In genomic region chr6:26576407-26576843, GRCh38 we compare ENCODE assay signal across 8 cellular contexts. TPM values are rescaled to one million over a fixed set of nuclear protein-coding genes. Genes with fewer than 3 reads are reported as not detected.
DNase-seq lines count a peak whose midpoint lies in the region; ATAC-seq and TF ChIP-seq lines count a peak whose summit lies in the region.

No MANE protein-coding gene starts in this region.

- H3K9me3 Mint-ChIP-seq in Calu3 (ENCODE audit: low read depth, unreplicated experiment) = peaks cover 6% of the 10 kb centered on the region

- H3K4me1 ChIP-seq in adipocyte (ENCODE audit: control insufficient read depth, insufficient read depth, low read length) = no peaks in the 10 kb centered on the region
- H3K4me1 ChIP-seq in mesodermal cell (ENCODE audit: control insufficient read depth, insufficient read depth, low read length, poor library complexity, severe bottlenecking) = no peaks in the 10 kb centered on the region

- intact Hi-C loops in Calu3 (cut with micrococcal nuclease; ENCODE audit: unreplicated experiment) = no loop called here

- no TSS peak for BruUV-seq in Calu3 (replicated peaks; lab: Mats Ljungman, UMichigan)

- H3K36me3 Mint-ChIP-seq in Calu3 (ENCODE audit: insufficient read depth, unreplicated experiment) = peaks cover 30% of the 10 kb centered on the region

- H3K4me1 Mint-ChIP-seq in Calu3 (ENCODE audit: low read depth, unreplicated experiment) = peaks cover 21% of the 10 kb centered on the region

- TF ChIP-seq CTCF in Calu3 (IDR thresholded peaks at IDR 0.05; ENCODE audit: unreplicated experiment) = no peak

- whole genome bisulfite sequencing in mesodermal cell (ENCODE audit: insufficient coverage in 2 of 2), 2 experiments = 67 to 94% methylated on average over 4 to 5 of the region's 7 CpGs

- no peak overlapping the region for H3K9ac ChIP-seq in adipocyte (ENCODE audit: low read length)

- no peak overlapping the region for H3K27ac ChIP-seq in mesodermal cell (ENCODE audit: low read depth, low read length, severe bottlenecking)

- H3K4me3 ChIP-seq in adipocyte (ENCODE audit: low read length) (peak overlapping the region; percentile 82), mesodermal cell (ENCODE audit: extremely low read depth, insufficient read depth, low read length, poor library complexity, severe bottlenecking) (peak overlapping the region; percentile 46)

- DNase-seq in Calu3 (no peak), Kasumi-1 (lab: John Stamatoyannopoulos, UW) (peak; percentile 40 to 54), adipocyte (ENCODE audit: low read depth) (no peak), NCI-H146 treated with DMSO at 0.1 percent for 48 hours (lab: John Stamatoyannopoulos, UW; ENCODE audit: unreplicated experiment) (no peak)

- H3K27me3 ChIP-seq in adipocyte (replicated peaks; ENCODE audit: control insufficient read depth, insufficient read depth, low read length) = no peaks in the 10 kb centered on the region

- peak overlapping the region; percentile 74 for H3K4me3 Mint-ChIP-seq in Calu3 (ENCODE audit: low read depth, unreplicated experiment)

- H3K36me3 ChIP-seq in adipocyte (ENCODE audit: control insufficient read depth, insufficient read depth, low read length, severe bottlenecking) = no peaks in the 10 kb centered on the region
- no peaks in the 10 kb centered on the region for H3K36me3 ChIP-seq in mesodermal cell (ENCODE audit: control insufficient read depth, insufficient read depth, low read length)

- CTCF ChIA-PET in Calu3 (lab: Charles Lee) = interaction anchor here (0.9 to 3.0 kb wide), 3 partner anchors 19 to 235 kb away, joined by 3 to 17 read pairs (median 3); no protein-coding TSS in a partner anchor

- H3K27me3 Mint-ChIP-seq in Calu3 (ENCODE audit: unreplicated experiment) = no peaks in the 10 kb centered on the region

- no peak for ATAC-seq in GM21576 (IDR thresholded peaks at IDR 0.05; ENCODE audit: unreplicated experiment)
- no peak for ATAC-seq in HG03095 (IDR thresholded peaks at IDR 0.05; ENCODE audit: unreplicated experiment)
- no peak for ATAC-seq in HG02973 (IDR thresholded peaks at IDR 0.05; ENCODE audit: unreplicated experiment)

- peaks cover 11% of the 10 kb centered on the region for H3K9me3 ChIP-seq in adipocyte (ENCODE audit: control insufficient read depth, low read length)
- H3K9me3 ChIP-seq in mesodermal cell (ENCODE audit: control insufficient read depth, low read length) = peaks cover 8% of the 10 kb centered on the region

- H3K27ac Mint-ChIP-seq in Calu3 (ENCODE audit: unreplicated experiment) = peak overlapping the region; percentile 98

RNA-seq across cellular contexts. Expression of gene ABT1, which starts 20.3 kb away (rescaled TPM):
- 18.8 and 20.9 TPM in 2 replicates for total RNA-seq in Calu3 (2022)
- 20.4 TPM for polyA plus RNA-seq in mesodermal cell (2013, experiment 1 of 2)
- polyA plus RNA-seq in mesodermal cell (2013, experiment 2 of 2) = 19.2 TPM

RNA-seq across cellular contexts. Expression of gene HMGN4, which starts 38.3 kb away (rescaled TPM):
- 49.7 and 60.0 TPM in 2 replicates for total RNA-seq in Calu3 (2022)
- 67.9 TPM for polyA plus RNA-seq in mesodermal cell (2013, experiment 1 of 2)
- polyA plus RNA-seq in mesodermal cell (2013, experiment 2 of 2) = 65.0 TPM

Comparison
In these comparisons a context has a peak if more than half of its experiments do, and no peak if none do; other contexts are left out.
1. DNase-seq: peak in Kasumi-1 (2 of 2); none in Calu3 (single experiment), adipocyte (single experiment) and NCI-H146 treated with DMSO at 0.1 percent for 48 hours (single experiment).